27 cellular contexts compared by ENCODE assay signal in genomic region chr19:22472180-22472637, GRCh38. TPM values are rescaled to one million over a fixed set of nuclear protein-coding genes. Genes with fewer than 3 reads are reported as not detected.
"Had no signal": no experiment of that assay in that cellular context is flagged by ENCODE, and none has a peak within 500 bp of the region (broad histone marks: within the 10 kb centered on the region; RNA-seq: fewer than 3 reads in every experiment).

No MANE protein-coding gene starts in this region.

- H3K4me1 Mint-ChIP-seq: memory B cell; naive thymus-derived CD4-positive, alpha-beta T cell; nephron; stimulated activated effector memory CD8-positive, alpha-beta T cell treated with anti-CD3 and anti-CD28 coated beads, Interleukin-12 subunit alpha, Interleukin-12 subunit beta, amount 100 ng/mL, for 72 hours had no signal

- H3K4me3 Mint-ChIP-seq: dendritic cell treated with granulocyte-macrophage colony-stimulating factor and Interleukin-4, amounts not matched to agents 40 ng/mL and 50 ng/mL, for 4 days; memory B cell; naive thymus-derived CD4-positive, alpha-beta T cell; nephron; stimulated activated effector memory CD8-positive, alpha-beta T cell treated with anti-CD3 and anti-CD28 coated beads, Interleukin-12 subunit alpha, Interleukin-12 subunit beta, amount 100 ng/mL, for 72 hours; type B pancreatic cell had no signal

- DNase-seq: colonic mucosa; effector CD8-positive, alpha-beta T cell; foreskin melanocyte; left ventricle myocardium superior; midbrain; naive thymus-derived CD4-positive, alpha-beta T cell; nucleus accumbens; sigmoid colon; stimulated activated CD4-positive, alpha-beta T cell treated with anti-CD3 and anti-CD28 coated beads, Interleukin-2, amount 100 ng/mL, for 24 hours; stimulated activated CD4-positive, alpha-beta T cell treated with anti-CD3 and anti-CD28 coated beads, Interleukin-4, amount 100 ng/mL, for 24 hours; stimulated activated naive CD4-positive, alpha-beta T cell treated with Interleukin-2 at 50 U/mL for 16 hours; stomach; thyroid gland had no signal

- FAIRE-seq: endothelial cell of umbilical vein, keratinocyte had no signal

- H3K36me3 Mint-ChIP-seq: stimulated activated effector memory CD8-positive, alpha-beta T cell treated with anti-CD3 and anti-CD28 coated beads, Interleukin-12 subunit alpha, Interleukin-12 subunit beta, amount 100 ng/mL, for 72 hours; type B pancreatic cell had no signal

- H3K27me3 Mint-ChIP-seq: dendritic cell treated with granulocyte-macrophage colony-stimulating factor and Interleukin-4, amounts not matched to agents 40 ng/mL and 50 ng/mL, for 4 days; memory B cell; naive thymus-derived CD4-positive, alpha-beta T cell; type B pancreatic cell had no signal

- ATAC-seq: left ventricle myocardium superior; naive thymus-derived CD4-positive, alpha-beta T cell; stimulated activated effector memory CD8-positive, alpha-beta T cell treated with anti-CD3 and anti-CD28 coated beads, Interleukin-12 subunit alpha, Interleukin-12 subunit beta, amount 100 ng/mL, for 72 hours had no signal

- H3K27ac Mint-ChIP-seq: dendritic cell treated with granulocyte-macrophage colony-stimulating factor and Interleukin-4, amounts not matched to agents 40 ng/mL and 50 ng/mL, for 4 days; memory B cell; naive thymus-derived CD4-positive, alpha-beta T cell; nephron; stimulated activated effector memory CD8-positive, alpha-beta T cell treated with anti-CD3 and anti-CD28 coated beads, Interleukin-12 subunit alpha, Interleukin-12 subunit beta, amount 100 ng/mL, for 72 hours; type B pancreatic cell had no signal

- H3K4me3 ChIP-seq: colonic mucosa, esophagus muscularis mucosa, lung, prostate gland, right atrium auricular region, sigmoid colon, stomach, thyroid gland had no signal

- H3K4me1 ChIP-seq: colonic mucosa, esophagus muscularis mucosa, prostate gland, right atrium auricular region, sigmoid colon, stomach, thyroid gland had no signal

- H3K27ac ChIP-seq: colonic mucosa, esophagus muscularis mucosa, prostate gland, right atrium auricular region, sigmoid colon, stomach, thyroid gland had no signal

- H3K27me3 ChIP-seq: colonic mucosa, esophagus muscularis mucosa, right atrium auricular region, sigmoid colon, stomach, thyroid gland had no signal

- H3K36me3 ChIP-seq: colonic mucosa, esophagus muscularis mucosa, prostate gland, right atrium auricular region, sigmoid colon, stomach, thyroid gland had no signal

RNA-seq across cellular contexts. Expression of gene ZNF98, which starts 50.1 kb away (rescaled TPM):
- total RNA-seq: chondrocyte; colonic mucosa; endothelial cell of umbilical vein; naive thymus-derived CD4-positive, alpha-beta T cell; osteocyte had no signal
- polyA plus RNA-seq: endothelial cell of umbilical vein; fibroblast of lung; keratinocyte; naive thymus-derived CD4-positive, alpha-beta T cell; stomach had no signal
